1 cellular context compared by ENCODE assay signal in genomic region chr5:149011731-149012130, GRCh38.
A peak's percentile ranks its signal among the peaks of the same experiment; 100 is the strongest.
TF ChIP-seq lines count a peak whose summit lies in the region.

No MANE protein-coding gene starts in this region.

TF ChIP-seq in K562, 482 proteins besides CTCF, POLR2A, EP300 and RAD21 (continued from another document):
- TF ChIP-seq, protein P1, sequence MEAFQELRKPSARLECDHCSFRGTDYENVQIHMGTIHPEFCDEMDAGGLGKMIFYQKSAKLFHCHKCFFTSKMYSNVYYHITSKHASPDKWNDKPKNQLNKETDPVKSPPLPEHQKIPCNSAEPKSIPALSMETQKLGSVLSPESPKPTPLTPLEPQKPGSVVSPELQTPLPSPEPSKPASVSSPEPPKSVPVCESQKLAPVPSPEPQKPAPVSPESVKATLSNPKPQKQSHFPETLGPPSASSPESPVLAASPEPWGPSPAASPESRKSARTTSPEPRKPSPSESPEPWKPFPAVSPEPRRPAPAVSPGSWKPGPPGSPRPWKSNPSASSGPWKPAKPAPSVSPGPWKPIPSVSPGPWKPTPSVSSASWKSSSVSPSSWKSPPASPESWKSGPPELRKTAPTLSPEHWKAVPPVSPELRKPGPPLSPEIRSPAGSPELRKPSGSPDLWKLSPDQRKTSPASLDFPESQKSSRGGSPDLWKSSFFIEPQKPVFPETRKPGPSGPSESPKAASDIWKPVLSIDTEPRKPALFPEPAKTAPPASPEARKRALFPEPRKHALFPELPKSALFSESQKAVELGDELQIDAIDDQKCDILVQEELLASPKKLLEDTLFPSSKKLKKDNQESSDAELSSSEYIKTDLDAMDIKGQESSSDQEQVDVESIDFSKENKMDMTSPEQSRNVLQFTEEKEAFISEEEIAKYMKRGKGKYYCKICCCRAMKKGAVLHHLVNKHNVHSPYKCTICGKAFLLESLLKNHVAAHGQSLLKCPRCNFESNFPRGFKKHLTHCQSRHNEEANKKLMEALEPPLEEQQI (IDR thresholded peaks at IDR 0.05): no peak
- TF ChIP-seq C11orf30 (IDR thresholded peaks at IDR 0.05; ENCODE audit: low read depth) (peak; percentile 74), MAFF (IDR thresholded peaks at IDR 0.05; ENCODE audit: low read length) (peak; percentile 68; the same call in 1 of the 2 replicates), MAFG (tag; conservative IDR thresholded peaks at IDR 0.05) (peak; percentile 66), MCM5 (IDR thresholded peaks at IDR 0.05; ENCODE audit: low read depth) (no peak), MAFK (IDR thresholded peaks at IDR 0.05; ENCODE audit: low read length) (peak; percentile 61; the same call in 1 of the 2 replicates), ZNF586 (CRISPR knock-in tag; conservative IDR thresholded peaks at IDR 0.05) (no peak), ZNF316 (IDR thresholded peaks at IDR 0.05) (peak; percentile 88), HNRNPUL1 (IDR thresholded peaks at IDR 0.05; ENCODE audit: low read length) (no peak)
